In the genomic region with DNA sequence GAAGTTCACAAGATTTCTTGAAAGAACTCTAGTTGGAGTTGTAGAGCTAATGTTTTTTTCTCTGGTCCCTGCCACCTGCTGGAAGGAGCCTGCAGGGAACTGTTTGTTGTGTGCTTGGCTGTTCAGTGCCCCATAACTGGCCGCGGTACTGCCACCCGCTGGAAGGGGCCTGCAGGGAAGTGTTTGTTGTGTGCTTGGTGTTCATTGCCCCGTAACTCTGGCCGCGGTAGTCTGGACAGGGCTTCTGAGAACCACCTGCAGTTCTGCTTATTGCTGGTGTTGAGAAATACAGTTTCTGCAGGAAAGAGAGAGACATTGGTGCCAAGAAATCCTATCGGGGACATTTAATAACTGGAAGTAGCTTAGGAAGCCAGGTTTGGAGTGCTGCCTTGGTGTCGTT, we compare ENCODE assay signal across 8 cellular contexts. TPM values are rescaled to one million over a fixed set of nuclear protein-coding genes. Genes with fewer than 3 reads are reported as not detected.
DNase-seq lines count a peak whose midpoint lies in the region; ATAC-seq and TF ChIP-seq lines count a peak whose summit lies in the region.

No MANE protein-coding gene starts in this region.

- H3K9ac ChIP-seq in IMR-90 (ENCODE audit: low read depth, low read length) = no peak overlapping the region

- WGBS in IMR-90 (ENCODE audit: extremely low coverage in 2 of 2, insufficient read length in 1 of 2), 2 experiments = 50% methylated on average over 4 of the region's 8 CpGs; no CpG with 5 or more reads in 1 of the 2 experiments

- POLR2A ChIA-PET in IMR-90 (lab: Charles Lee; ENCODE audit: unreplicated experiment) = no interaction called here

- no peak for TF ChIP-seq POLR2A in IMR-90 (IDR thresholded peaks at IDR 0.05; ENCODE audit: low read depth, low read length)
- TF ChIP-seq POLR2A in GM18505 (IDR thresholded peaks at IDR 0.05; ENCODE audit: borderline replicate concordance, extremely low read depth, insufficient read depth, insufficient read length) = no peak

- CTCF ChIA-PET in IMR-90 (lab: Yijun Ruan, JAX) = interaction anchor here (0.6 to 1.3 kb wide), 3 partner anchors 47 to 366 kb away, joined by 3 to 5 read pairs (median 3); no protein-coding TSS in a partner anchor

- H3K14ac ChIP-seq in IMR-90 (replicated peaks; ENCODE audit: low read depth, low read length) = no peak overlapping the region

- no peak overlapping the region for H3K23ac ChIP-seq in IMR-90 (ENCODE audit: low read depth, low read length)

- no peak overlapping the region for H4K91ac ChIP-seq in IMR-90 (ENCODE audit: insufficient read depth, low read depth, low read length)

- in situ Hi-C loops in IMR-90 (cut with MboI; ENCODE audit: low sequenced_read_pairs) = no loop called here

- H2BK120ac ChIP-seq in IMR-90 (ENCODE audit: low read depth, low read length) = no peak overlapping the region

- H4K5ac ChIP-seq in IMR-90 (ENCODE audit: low read depth, low read length) = no peak overlapping the region

- peak; percentile 53 for TF ChIP-seq RAD21 in IMR-90 (IDR thresholded peaks at IDR 0.05; ENCODE audit: low read length)

- H3K4me2 ChIP-seq in IMR-90 (ENCODE audit: low read depth, low read length) = no peak overlapping the region

- peaks cover 13% of the 10 kb centered on the region for H3K9me1 ChIP-seq in IMR-90 (ENCODE audit: insufficient read depth, low read length)

- H2BK20ac ChIP-seq in IMR-90 (ENCODE audit: low read depth, low read length) = no peak overlapping the region

- peaks cover 21 to 68% of the 10 kb centered on the region in 2 experiments for H3K79me1 ChIP-seq in IMR-90 (ENCODE audit: low read depth in 1 of 2, low read length in 2 of 2)

- no peaks in the 10 kb centered on the region for H3K36me3 ChIP-seq in IMR-90 (ENCODE audit: control insufficient read depth, insufficient read depth, low read length)

- H3K9me3 ChIP-seq in IMR-90 (ENCODE audit: control insufficient read depth, insufficient read depth, low read length) = no peaks in the 10 kb centered on the region

- dilution Hi-C loops in IMR-90 (cut with HindIII; ENCODE audit: low sequenced_read_pairs, unreplicated experiment) = no loop called here

- H2BK15ac ChIP-seq in IMR-90 (ENCODE audit: low read depth, low read length) = no peak overlapping the region

- no peak overlapping the region for H3K4me3 ChIP-seq in IMR-90 (ENCODE audit: insufficient read depth, low read depth, low read length)

- no peak overlapping the region for H3K27ac ChIP-seq in IMR-90 (ENCODE audit: insufficient read depth, low read length)

- H3K4me1 ChIP-seq in IMR-90 (ENCODE audit: control insufficient read depth, insufficient read depth, low read length) = peaks cover 4% of the 10 kb centered on the region; the same call in 1 of the 2 replicates

- no peak overlapping the region for H3K4ac ChIP-seq in IMR-90 (ENCODE audit: low read depth, low read length)

- no TSS peak for BruUV-seq in IMR-90 (replicated peaks; lab: Mats Ljungman, UMichigan)

- H4K20me1 ChIP-seq in IMR-90 (ENCODE audit: insufficient read depth, low read length) = peaks cover 82% of the 10 kb centered on the region

- no peak overlapping the region for H4K8ac ChIP-seq in IMR-90 (ENCODE audit: low read depth in 2 of 2, low read length in 2 of 2)

- no peak overlapping the region for H2AK9ac ChIP-seq in IMR-90 (replicated peaks; ENCODE audit: low read depth, low read length, poor library complexity)

- no peaks in the 10 kb centered on the region for H3K27me3 ChIP-seq in IMR-90 (ENCODE audit: control insufficient read depth, insufficient read depth, low read length)

- H3K56ac ChIP-seq in IMR-90 (ENCODE audit: extremely low read depth, insufficient read depth, low read length) = no peak overlapping the region

- no peak overlapping the region for H2BK5ac ChIP-seq in IMR-90 (ENCODE audit: low read depth, low read length, poor library complexity, severe bottlenecking)

- no peak overlapping the region for H3K18ac ChIP-seq in IMR-90 (ENCODE audit: low read depth, low read length)

- intact Hi-C loops in IMR-90 (cut with micrococcal nuclease) = loop anchor here (1.0 kb wide), 1 partner anchor 416 kb away; no protein-coding TSS in a partner anchor

- H2AFZ ChIP-seq in IMR-90 (replicated peaks; ENCODE audit: low read length, poor library complexity) = no peak overlapping the region

- peak; percentile 40 for DNase-seq in COR-L47 (lab: John Stamatoyannopoulos, UW)
- DNase-seq in IMR-90 = peak; percentile 48
- DNase-seq in SW 1271 (lab: John Stamatoyannopoulos, UW) = peak; percentile 14 to 65
- DNase-seq in glomerular visceral epithelial cell (ENCODE audit: extremely low spot score) = peak; percentile 71
- peak; percentile 85 for DNase-seq in renal cortical epithelial cell (ENCODE audit: low read depth)

- peak; percentile 51 for TF ChIP-seq CTCF in IMR-90 (conservative IDR thresholded peaks at IDR 0.05; ENCODE audit: low read depth, low read length)

- ATAC-seq in IMR-90 (ENCODE audit: low read depth) (peak; percentile 79), GM18858 (IDR thresholded peaks at IDR 0.05; ENCODE audit: unreplicated experiment) (no peak), GM21529 (IDR thresholded peaks at IDR 0.05; ENCODE audit: unreplicated experiment) (no peak), GM18505 (IDR thresholded peaks at IDR 0.05; ENCODE audit: unreplicated experiment) (no peak)

- H2AK5ac ChIP-seq in IMR-90 (ENCODE audit: low read depth, low read length) = no peak overlapping the region

TF ChIP-seq in IMR-90, 13 proteins besides CTCF, POLR2A, EP300 and RAD21:
- no peak for TF ChIP-seq BHLHE40 (IDR thresholded peaks at IDR 0.05; ENCODE audit: low read depth, low read length)
- TF ChIP-seq, protein P1, sequence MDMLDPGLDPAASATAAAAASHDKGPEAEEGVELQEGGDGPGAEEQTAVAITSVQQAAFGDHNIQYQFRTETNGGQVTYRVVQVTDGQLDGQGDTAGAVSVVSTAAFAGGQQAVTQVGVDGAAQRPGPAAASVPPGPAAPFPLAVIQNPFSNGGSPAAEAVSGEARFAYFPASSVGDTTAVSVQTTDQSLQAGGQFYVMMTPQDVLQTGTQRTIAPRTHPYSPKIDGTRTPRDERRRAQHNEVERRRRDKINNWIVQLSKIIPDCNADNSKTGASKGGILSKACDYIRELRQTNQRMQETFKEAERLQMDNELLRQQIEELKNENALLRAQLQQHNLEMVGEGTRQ (IDR thresholded peaks at IDR 0.05; ENCODE audit: low read depth, low read length) = no peak
- no peak for TF ChIP-seq NFE2L2 (IDR thresholded peaks at IDR 0.05; ENCODE audit: low read depth, low read length)
- TF ChIP-seq SMC3 (IDR thresholded peaks at IDR 0.05; ENCODE audit: low read depth, low read length) = peak; percentile 49
- TF ChIP-seq CEBPB (IDR thresholded peaks at IDR 0.05; ENCODE audit: low read depth, low read length) = no peak

RNA-seq across cellular contexts. Expression of a gene that starts 58.1 kb away (rescaled TPM):
- total RNA-seq in IMR-90 (2012; rRNA removed) (11.7 and 15.1 TPM in 2 replicates), renal cortical epithelial cell (10.2 and 17.6 TPM in 2 replicates)
- polyA plus RNA-seq in IMR-90 (2012; rRNA removed) = 16.4 and 17.7 TPM in 2 replicates
- 11.8 and 14.4 TPM in 2 replicates for polyA plus RNA-seq in IMR-90 (2012; cell fraction: cytosol; rRNA removed)
- 12.4 and 13.4 TPM in 2 replicates for polyA plus RNA-seq in IMR-90 (2012; cell fraction: nucleus; rRNA removed; ENCODE audit: low replicate concordance)
